ENCODE assay signal across 2 cellular contexts in genomic region chr1:61226791-61227567, GRCh38.
TF ChIP-seq lines count a peak whose summit lies in the region.

No MANE protein-coding gene starts in this region.

TF ChIP-seq in SK-N-SH treated with all-trans-retinoic acid at 6 μM for 48 hours, 23 proteins besides CTCF, POLR2A, EP300 and RAD21:
- TF ChIP-seq, protein P1, sequence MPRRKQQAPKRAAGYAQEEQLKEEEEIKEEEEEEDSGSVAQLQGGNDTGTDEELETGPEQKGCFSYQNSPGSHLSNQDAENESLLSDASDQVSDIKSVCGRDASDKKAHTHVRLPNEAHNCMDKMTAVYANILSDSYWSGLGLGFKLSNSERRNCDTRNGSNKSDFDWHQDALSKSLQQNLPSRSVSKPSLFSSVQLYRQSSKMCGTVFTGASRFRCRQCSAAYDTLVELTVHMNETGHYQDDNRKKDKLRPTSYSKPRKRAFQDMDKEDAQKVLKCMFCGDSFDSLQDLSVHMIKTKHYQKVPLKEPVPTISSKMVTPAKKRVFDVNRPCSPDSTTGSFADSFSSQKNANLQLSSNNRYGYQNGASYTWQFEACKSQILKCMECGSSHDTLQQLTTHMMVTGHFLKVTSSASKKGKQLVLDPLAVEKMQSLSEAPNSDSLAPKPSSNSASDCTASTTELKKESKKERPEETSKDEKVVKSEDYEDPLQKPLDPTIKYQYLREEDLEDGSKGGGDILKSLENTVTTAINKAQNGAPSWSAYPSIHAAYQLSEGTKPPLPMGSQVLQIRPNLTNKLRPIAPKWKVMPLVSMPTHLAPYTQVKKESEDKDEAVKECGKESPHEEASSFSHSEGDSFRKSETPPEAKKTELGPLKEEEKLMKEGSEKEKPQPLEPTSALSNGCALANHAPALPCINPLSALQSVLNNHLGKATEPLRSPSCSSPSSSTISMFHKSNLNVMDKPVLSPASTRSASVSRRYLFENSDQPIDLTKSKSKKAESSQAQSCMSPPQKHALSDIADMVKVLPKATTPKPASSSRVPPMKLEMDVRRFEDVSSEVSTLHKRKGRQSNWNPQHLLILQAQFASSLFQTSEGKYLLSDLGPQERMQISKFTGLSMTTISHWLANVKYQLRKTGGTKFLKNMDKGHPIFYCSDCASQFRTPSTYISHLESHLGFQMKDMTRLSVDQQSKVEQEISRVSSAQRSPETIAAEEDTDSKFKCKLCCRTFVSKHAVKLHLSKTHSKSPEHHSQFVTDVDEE (CRISPR knock-in tag; IDR thresholded peaks at IDR 0.05): no peak
- TF ChIP-seq SNAI2 (CRISPR knock-in tag; IDR thresholded peaks at IDR 0.05) (no peak), CREB5 (CRISPR knock-in tag; IDR thresholded peaks at IDR 0.05; ENCODE audit: low read depth) (no peak), TCF4 (CRISPR knock-in tag; IDR thresholded peaks at IDR 0.05; ENCODE audit: borderline replicate concordance) (no peak), ZFP30 (CRISPR knock-in tag; IDR thresholded peaks at IDR 0.05) (peak; percentile 91), ESRRG (CRISPR knock-in tag; IDR thresholded peaks at IDR 0.05) (no peak), TOX (CRISPR knock-in tag; IDR thresholded peaks at IDR 0.05; ENCODE audit: borderline replicate concordance) (no peak), OSR1 (CRISPR knock-in tag; IDR thresholded peaks at IDR 0.05) (no peak), ZNF8 (CRISPR knock-in tag; IDR thresholded peaks at IDR 0.05) (no peak), GLIS3 (CRISPR knock-in tag; IDR thresholded peaks at IDR 0.05) (no peak), ISL1 (CRISPR knock-in tag; IDR thresholded peaks at IDR 0.05) (0 out of 2 replicates have a peak, but pooled peaks have one; percentile 36), BACH2 (CRISPR knock-in tag; IDR thresholded peaks at IDR 0.05; ENCODE audit: borderline replicate concordance) (no peak), CSRNP3 (CRISPR knock-in tag; IDR thresholded peaks at IDR 0.05) (no peak), ZC3H10 (CRISPR knock-in tag; IDR thresholded peaks at IDR 0.05) (no peak), ZNF565 (CRISPR knock-in tag; conservative IDR thresholded peaks at IDR 0.05; ENCODE audit: low read depth) (no peak), CSDC2 (CRISPR knock-in tag; IDR thresholded peaks at IDR 0.05) (no peak)

TF ChIP-seq in WTC11, 78 proteins besides CTCF, POLR2A, EP300 and RAD21 (continued from another document):
- TF ChIP-seq USF1 (CRISPR knock-in tag; IDR thresholded peaks at IDR 0.05): no peak
- TF ChIP-seq USF2 (CRISPR knock-in tag; IDR thresholded peaks at IDR 0.05): no peak
- no peak for TF ChIP-seq NFYB (CRISPR knock-in tag; conservative IDR thresholded peaks at IDR 0.05; ENCODE audit: low read depth)
- TF ChIP-seq, protein P2, sequence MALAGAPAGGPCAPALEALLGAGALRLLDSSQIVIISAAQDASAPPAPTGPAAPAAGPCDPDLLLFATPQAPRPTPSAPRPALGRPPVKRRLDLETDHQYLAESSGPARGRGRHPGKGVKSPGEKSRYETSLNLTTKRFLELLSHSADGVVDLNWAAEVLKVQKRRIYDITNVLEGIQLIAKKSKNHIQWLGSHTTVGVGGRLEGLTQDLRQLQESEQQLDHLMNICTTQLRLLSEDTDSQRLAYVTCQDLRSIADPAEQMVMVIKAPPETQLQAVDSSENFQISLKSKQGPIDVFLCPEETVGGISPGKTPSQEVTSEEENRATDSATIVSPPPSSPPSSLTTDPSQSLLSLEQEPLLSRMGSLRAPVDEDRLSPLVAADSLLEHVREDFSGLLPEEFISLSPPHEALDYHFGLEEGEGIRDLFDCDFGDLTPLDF (CRISPR knock-in tag; IDR thresholded peaks at IDR 0.05): no peak
- no peak for TF ChIP-seq ATF6 (CRISPR knock-in tag; IDR thresholded peaks at IDR 0.05)
- no peak for TF ChIP-seq FOXP1 (CRISPR knock-in tag; IDR thresholded peaks at IDR 0.05; ENCODE audit: borderline replicate concordance)
- no peak for TF ChIP-seq CDX4 (CRISPR knock-in tag; IDR thresholded peaks at IDR 0.05; ENCODE audit: borderline replicate concordance)
- TF ChIP-seq ZNF138 (CRISPR knock-in tag; conservative IDR thresholded peaks at IDR 0.05): no peak
- no peak for TF ChIP-seq ZNF671 (CRISPR knock-in tag; IDR thresholded peaks at IDR 0.05)
- no peak for TF ChIP-seq MLX (CRISPR knock-in tag; IDR thresholded peaks at IDR 0.05)
- TF ChIP-seq SOX15 (CRISPR knock-in tag; IDR thresholded peaks at IDR 0.05): no peak
- no peak for TF ChIP-seq NR1H2 (CRISPR knock-in tag; IDR thresholded peaks at IDR 0.05)
- TF ChIP-seq, protein P3, sequence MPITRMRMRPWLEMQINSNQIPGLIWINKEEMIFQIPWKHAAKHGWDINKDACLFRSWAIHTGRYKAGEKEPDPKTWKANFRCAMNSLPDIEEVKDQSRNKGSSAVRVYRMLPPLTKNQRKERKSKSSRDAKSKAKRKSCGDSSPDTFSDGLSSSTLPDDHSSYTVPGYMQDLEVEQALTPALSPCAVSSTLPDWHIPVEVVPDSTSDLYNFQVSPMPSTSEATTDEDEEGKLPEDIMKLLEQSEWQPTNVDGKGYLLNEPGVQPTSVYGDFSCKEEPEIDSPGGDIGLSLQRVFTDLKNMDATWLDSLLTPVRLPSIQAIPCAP (CRISPR knock-in tag; IDR thresholded peaks at IDR 0.05): no peak
- no peak for TF ChIP-seq GRHL2 (CRISPR knock-in tag; IDR thresholded peaks at IDR 0.05; ENCODE audit: insufficient replicate concordance, severe bottlenecking)
- no peak for TF ChIP-seq SMAD3 (CRISPR knock-in tag; IDR thresholded peaks at IDR 0.05; ENCODE audit: borderline replicate concordance)
- TF ChIP-seq HMGXB4 (CRISPR knock-in tag; IDR thresholded peaks at IDR 0.05): no peak
TF ChIP-seq in WTC11: peak in this region for 0.
